11 cellular contexts compared by ENCODE assay signal in the genomic region with DNA sequence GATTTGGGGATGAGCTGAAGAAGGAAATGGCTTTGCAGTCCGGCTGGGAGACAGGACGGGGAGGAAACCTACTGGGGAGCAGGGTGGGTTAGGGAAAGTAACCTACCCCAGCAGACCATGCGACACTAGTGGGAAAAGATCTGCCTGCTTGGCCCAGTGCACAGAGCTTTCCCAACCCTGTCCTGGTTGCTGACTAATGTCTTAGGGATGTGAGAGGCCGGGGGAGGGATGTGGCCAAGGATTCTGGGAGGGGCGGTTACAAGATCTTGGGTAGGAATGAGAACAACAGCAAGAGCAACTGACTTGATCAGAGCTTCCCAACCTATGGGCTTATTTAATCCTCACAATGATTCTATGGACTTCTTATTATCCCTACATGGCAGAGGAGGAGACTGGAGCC. TPM values are rescaled to one million over a fixed set of nuclear protein-coding genes. Genes with fewer than 3 reads are reported as not detected.
DNase-seq lines count a peak whose midpoint lies in the region; ATAC-seq and TF ChIP-seq lines count a peak whose summit lies in the region.
"Had no signal": no experiment of that assay in that cellular context is flagged by ENCODE, and none has a peak within 500 bp of the region (broad histone marks: within the 10 kb centered on the region; RNA-seq: fewer than 3 reads in every experiment).

No MANE protein-coding gene starts in this region.

- peak overlapping the region in 7 of 10 donors; percentile 18 to 81 (median 65) for H3K27ac ChIP-seq in heart right ventricle
- H3K27ac ChIP-seq in WERI-Rb-1: no peak overlapping the region
- H3K27ac ChIP-seq: SJCRH30 had no signal

- H3K27ac Mint-ChIP-seq in T-cell: no peak overlapping the region
- H3K27ac Mint-ChIP-seq in stimulated activated naive CD8-positive, alpha-beta T cell treated with anti-CD3 and anti-CD28 coated beads, Interleukin-15, amount 100 ng/mL, for 72 hours: no peak overlapping the region

- peak; percentile 95 for DNase-seq in EH (ENCODE audit: low read depth)
- peak; percentile 97 for DNase-seq in adipocyte (ENCODE audit: low read depth)
- DNase-seq in heart right ventricle: peak; percentile 49 to 57
- peak; percentile 92 for DNase-seq in renal cortical epithelial cell (ENCODE audit: low read depth)
- no peak for DNase-seq in WERI-Rb-1
- no peak for DNase-seq in T-cell
- DNase-seq in NCI-H69 (lab: John Stamatoyannopoulos, UW): no peak
- no peak for DNase-seq in stimulated activated naive CD8-positive, alpha-beta T cell treated with anti-CD3 and anti-CD28 coated beads, Interleukin-15, amount 100 ng/mL, for 72 hours
- DNase-seq: activated naive CD4-positive, alpha-beta T cell had no signal

- CTCF ChIA-PET in T-cell (lab: Charles Lee): interaction anchor here in 1 of 2 donors (0.6 to 1.3 kb wide), 2 partner anchors 114 to 1439 kb away, joined by 4 to 8 read pairs; no protein-coding TSS in a partner anchor

- H3K9me3 Mint-ChIP-seq in T-cell: no peaks in the 10 kb centered on the region
- H3K9me3 Mint-ChIP-seq in stimulated activated naive CD8-positive, alpha-beta T cell treated with anti-CD3 and anti-CD28 coated beads, Interleukin-15, amount 100 ng/mL, for 72 hours: no peaks in the 10 kb centered on the region
- H3K9me3 Mint-ChIP-seq: immature natural killer cell had no signal

- no peaks in the 10 kb centered on the region for H3K36me3 Mint-ChIP-seq in T-cell
- H3K36me3 Mint-ChIP-seq: immature natural killer cell had no signal

- H3K9me3 ChIP-seq in adipocyte (ENCODE audit: control insufficient read depth, low read length) (no peaks in the 10 kb centered on the region), heart right ventricle (no peaks in the 10 kb centered on the region), WERI-Rb-1 (ENCODE audit: severe bottlenecking) (no peaks in the 10 kb centered on the region)
- H3K9me3 ChIP-seq: SJCRH30 had no signal

- H3K27me3 ChIP-seq in adipocyte (replicated peaks; ENCODE audit: control insufficient read depth, insufficient read depth, low read length) (no peaks in the 10 kb centered on the region), heart right ventricle (no peaks in the 10 kb centered on the region), WERI-Rb-1 (ENCODE audit: insufficient read depth, low read depth, severe bottlenecking) (no peaks in the 10 kb centered on the region)
- H3K27me3 ChIP-seq: SJCRH30 had no signal

- intact Hi-C loops in heart right ventricle (cut with DNase I): loop anchor here in 7 of 10 donors (5.0 kb wide), 3 partner anchors 106 to 116 kb away; no protein-coding TSS in a partner anchor

- H3K4me3 ChIP-seq in adipocyte (ENCODE audit: low read length) (peak overlapping the region; percentile 51), heart right ventricle (no peak overlapping the region), WERI-Rb-1 (ENCODE audit: low read depth, low read length) (no peak overlapping the region)
- H3K4me3 ChIP-seq: SJCRH30 had no signal

- POLR2A ChIA-PET in T-cell (lab: Charles Lee): no interaction called here

- no peaks in the 10 kb centered on the region for H3K27me3 Mint-ChIP-seq in T-cell
- H3K27me3 Mint-ChIP-seq in stimulated activated naive CD8-positive, alpha-beta T cell treated with anti-CD3 and anti-CD28 coated beads, Interleukin-15, amount 100 ng/mL, for 72 hours: no peaks in the 10 kb centered on the region

- no peak overlapping the region for H3K4me3 Mint-ChIP-seq in T-cell
- H3K4me3 Mint-ChIP-seq in stimulated activated naive CD8-positive, alpha-beta T cell treated with anti-CD3 and anti-CD28 coated beads, Interleukin-15, amount 100 ng/mL, for 72 hours: no peak overlapping the region
- H3K4me3 Mint-ChIP-seq: immature natural killer cell had no signal

- no peak for TF ChIP-seq CTCF in heart right ventricle (IDR thresholded peaks at IDR 0.05)
- TF ChIP-seq CTCF in WERI-Rb-1 (IDR thresholded peaks at IDR 0.05; ENCODE audit: low read depth, low read length): no peak

- H3K36me3 ChIP-seq in adipocyte (ENCODE audit: control insufficient read depth, insufficient read depth, low read length, severe bottlenecking) (no peaks in the 10 kb centered on the region), heart right ventricle (no peaks in the 10 kb centered on the region), WERI-Rb-1 (no peaks in the 10 kb centered on the region)
- H3K36me3 ChIP-seq: SJCRH30 had no signal

- WGBS in heart right ventricle, 2 donors: 66 to 71% methylated on average over 5 of the region's 5 CpGs

- peak overlapping the region; percentile 81 for H3K9ac ChIP-seq in adipocyte (ENCODE audit: low read length)

- peaks cover 54% of the 10 kb centered on the region for H3K4me1 ChIP-seq in adipocyte (ENCODE audit: control insufficient read depth, insufficient read depth, low read length)
- peaks cover 2 to 43% (median 11%) of the 10 kb centered on the region in 9 donors for H3K4me1 ChIP-seq in heart right ventricle

- H3K4me1 Mint-ChIP-seq in T-cell: no peaks in the 10 kb centered on the region
- no peaks in the 10 kb centered on the region for H3K4me1 Mint-ChIP-seq in stimulated activated naive CD8-positive, alpha-beta T cell treated with anti-CD3 and anti-CD28 coated beads, Interleukin-15, amount 100 ng/mL, for 72 hours
- H3K4me1 Mint-ChIP-seq: immature natural killer cell had no signal

- ATAC-seq in heart right ventricle: peak; percentile 48 to 78 (median 62)
- no peak for ATAC-seq in T-cell (replicated peaks in 1 of 4)
- ATAC-seq in stimulated activated naive CD8-positive, alpha-beta T cell treated with anti-CD3 and anti-CD28 coated beads, Interleukin-15, amount 100 ng/mL, for 72 hours: no peak

RNA-seq across cellular contexts. Expression of a gene that starts 24.0 kb away (rescaled TPM):
- total RNA-seq in heart right ventricle (1 to 10 TPM in 1 of 10 donors, under 1 TPM in 6, not detected in 3; 0.07 to 1.2 (median 0.18) TPM), renal cortical epithelial cell (0.35 and 0.52 TPM in 2 replicates), T-cell (under 1 TPM in 3 of 5 donors, not detected in 2; 0.10 to 0.28 (median 0.19) TPM)
- polyA plus RNA-seq in heart right ventricle: 1 to 10 TPM in 1 of 2 donors, under 1 TPM in 1; 0.73 to 1.0 TPM

RNA-seq across cellular contexts. Expression of a gene that starts 42.9 kb away (rescaled TPM):
- total RNA-seq in heart right ventricle: 10 to 100 TPM; 32.0 to 59.0 (median 49.0) TPM
- 10 to 100 TPM; 19.3 to 22.4 TPM for polyA plus RNA-seq in heart right ventricle
- 0.87 and 6.3 TPM in 2 replicates for total RNA-seq in renal cortical epithelial cell
- 1 to 10 TPM in 4 of 5 donors, under 1 TPM in 1; 0.60 to 2.4 (median 1.9) TPM for total RNA-seq in T-cell

Comparison
In these comparisons a context has a peak if more than half of its experiments do, and no peak if none do; other contexts are left out.
1. DNase-seq: peak in EH (single experiment), adipocyte (single experiment), heart right ventricle (2 of 2) and renal cortical epithelial cell (single experiment); none in WERI-Rb-1 (single experiment), T-cell (0 of 34), NCI-H69 (single experiment) and stimulated activated naive CD8-positive, alpha-beta T cell treated with anti-CD3 and anti-CD28 coated beads, Interleukin-15, amount 100 ng/mL, for 72 hours (0 of 2).
2. ATAC-seq: peak in heart right ventricle (8 of 8); none in T-cell (0 of 4) and stimulated activated naive CD8-positive, alpha-beta T cell treated with anti-CD3 and anti-CD28 coated beads, Interleukin-15, amount 100 ng/mL, for 72 hours (single experiment).